19 cellular contexts compared by ENCODE assay signal in genomic region chr5:83576341-83576740, GRCh38.
"Had no signal": no experiment of that assay in that cellular context is flagged by ENCODE, and none has a peak within 500 bp of the region (broad histone marks: within the 10 kb centered on the region; RNA-seq: fewer than 3 reads in every experiment).

No MANE protein-coding gene starts in this region.

- H3K4me3 ChIP-seq: lower lobe of right lung, mucosa of descending colon, prostate gland, sigmoid colon, transverse colon had no signal

- H3K4me3 Mint-ChIP-seq: activated CD4-positive, alpha-beta memory T cell treated with anti-CD3 and anti-CD28 coated beads for 36 hours; activated naive CD8-positive, alpha-beta T cell treated with anti-CD3 and anti-CD28 coated beads, Interleukin-2, amount 10 ng/mL, durations not matched to agents 7 days and 5 days; naive thymus-derived CD8-positive, alpha-beta T cell had no signal

- H3K36me3 ChIP-seq: prostate gland, sigmoid colon, transverse colon had no signal

- H3K9me3 Mint-ChIP-seq: activated CD4-positive, alpha-beta memory T cell treated with anti-CD3 and anti-CD28 coated beads for 36 hours; activated naive CD8-positive, alpha-beta T cell treated with anti-CD3 and anti-CD28 coated beads, Interleukin-2, amount 10 ng/mL, durations not matched to agents 7 days and 5 days had no signal

- H3K4me1 ChIP-seq: lower lobe of right lung, prostate gland, sigmoid colon had no signal

- DNase-seq: activated CD4-positive, alpha-beta memory T cell treated with anti-CD3 and anti-CD28 coated beads for 36 hours; activated CD4-positive, CD25-positive, alpha-beta regulatory T cell treated with anti-CD3 and anti-CD28 coated beads, Interleukin-2, amount 50 U/mL, for 72 hours; activated gamma-delta T cell treated with Interleukin-2 at 50 U/mL for 16 hours; activated naive CD8-positive, alpha-beta T cell treated with anti-CD3 and anti-CD28 coated beads, Interleukin-2, amount 10 ng/mL, durations not matched to agents 7 days and 5 days; activated T-cell treated with anti-CD3 and anti-CD28 coated beads, Interleukin-2, amount 50 U/mL, for 48 hours; aorta; central memory CD4-positive, alpha-beta T cell; effector memory CD4-positive, alpha-beta T cell; lower lobe of right lung; naive thymus-derived CD8-positive, alpha-beta T cell; nucleus accumbens; sigmoid colon; stimulated activated CD4-positive, alpha-beta T cell treated with anti-CD3 and anti-CD28 coated beads, Interleukin-12 subunit alpha, Interleukin-12 subunit beta, amount 100 ng/mL, for 4 hours; stimulated activated naive CD4-positive, alpha-beta T cell; substantia nigra; T-helper 2 cell had no signal

- H3K27me3 Mint-ChIP-seq: activated naive CD8-positive, alpha-beta T cell treated with anti-CD3 and anti-CD28 coated beads, Interleukin-2, amount 10 ng/mL, durations not matched to agents 7 days and 5 days had no signal

- H3K9me3 ChIP-seq: lower lobe of right lung, mucosa of descending colon, prostate gland, transverse colon had no signal

- H3K27ac ChIP-seq: lower lobe of right lung, prostate gland, sigmoid colon, transverse colon had no signal

- H3K36me3 Mint-ChIP-seq: activated CD4-positive, alpha-beta memory T cell treated with anti-CD3 and anti-CD28 coated beads for 36 hours; activated naive CD8-positive, alpha-beta T cell treated with anti-CD3 and anti-CD28 coated beads, Interleukin-2, amount 10 ng/mL, durations not matched to agents 7 days and 5 days had no signal

- H3K4me1 Mint-ChIP-seq: activated naive CD8-positive, alpha-beta T cell treated with anti-CD3 and anti-CD28 coated beads, Interleukin-2, amount 10 ng/mL, durations not matched to agents 7 days and 5 days; naive thymus-derived CD8-positive, alpha-beta T cell had no signal

- H3K27me3 ChIP-seq: sigmoid colon had no signal

- H3K27ac Mint-ChIP-seq: activated CD4-positive, alpha-beta memory T cell treated with anti-CD3 and anti-CD28 coated beads for 36 hours; activated naive CD8-positive, alpha-beta T cell treated with anti-CD3 and anti-CD28 coated beads, Interleukin-2, amount 10 ng/mL, durations not matched to agents 7 days and 5 days; naive thymus-derived CD8-positive, alpha-beta T cell had no signal

- ATAC-seq: lower lobe of right lung; naive thymus-derived CD8-positive, alpha-beta T cell had no signal
